In genomic region chr12:95117178-95117599, GRCh38 we compare ENCODE assay signal across 8 cellular contexts. TPM values are rescaled to one million over a fixed set of nuclear protein-coding genes. Genes with fewer than 3 reads are reported as not detected.
DNase-seq lines count a peak whose midpoint lies in the region; ATAC-seq, FAIRE-seq and TF ChIP-seq lines count a peak whose summit lies in the region.

No MANE protein-coding gene starts in this region.

- H3K4me3 Mint-ChIP-seq in T-helper 17 cell (no peak overlapping the region), astrocyte (ENCODE audit: unreplicated experiment) (peak overlapping the region; percentile 50)

- TF ChIP-seq CTCF in GM12864 (IDR thresholded peaks at IDR 0.05; ENCODE audit: low read depth, low read length, missing control alignments) (peak; percentile 45), astrocyte (IDR thresholded peaks at IDR 0.05; ENCODE audit: insufficient read depth, low read depth, low read length) (peak; percentile 76), smooth muscle cell (IDR thresholded peaks at IDR 0.05; ENCODE audit: borderline replicate concordance, insufficient read depth, poor library complexity, severe bottlenecking) (peak; percentile 85)

- H3K4me2 ChIP-seq in astrocyte (ENCODE audit: low read length) (no peak overlapping the region), smooth muscle cell (peak overlapping the region; percentile 41)

- H3K4me1 ChIP-seq in astrocyte (ENCODE audit: insufficient read depth, low read length) (peaks cover 22% of the 10 kb centered on the region), smooth muscle cell (ENCODE audit: low read depth) (no peaks in the 10 kb centered on the region)

- intact Hi-C loops in posterior vena cava (cut with DNase I) = loop anchor here (5.0 to 10.0 kb wide), 3 partner anchors 220 to 418 kb away; no protein-coding TSS in a partner anchor

- DNase-seq in GM12864 (ENCODE audit: low read depth) (peak; percentile 48), NCI-H1417 treated with DMSO at 0.1 percent for 48 hours (lab: John Stamatoyannopoulos, UW) (peak; percentile 58), T-helper 17 cell (peak; percentile 20 to 44 (median 32)), astrocyte (ENCODE audit: low read depth) (peak; percentile 46), hepatic stellate cell (ENCODE audit: low spot score) (peak; percentile 40), smooth muscle cell (lab: John Stamatoyannopoulos, UW; ENCODE audit: unreplicated experiment) (no peak), posterior vena cava (ENCODE audit: low spot score) (no peak)

- H3K9ac ChIP-seq in astrocyte (ENCODE audit: low read length) (no peak overlapping the region), smooth muscle cell (ENCODE audit: low read depth) (peak overlapping the region; percentile 43)

- H3K27me3 Mint-ChIP-seq in T-helper 17 cell = no peaks in the 10 kb centered on the region
- H3K27me3 Mint-ChIP-seq in astrocyte (ENCODE audit: low read depth, unreplicated experiment) = no peaks in the 10 kb centered on the region

- H3K9me3 Mint-ChIP-seq in astrocyte (ENCODE audit: unreplicated experiment) = no peaks in the 10 kb centered on the region

- H3K27ac ChIP-seq in astrocyte (ENCODE audit: low read depth, low read length) (no peak overlapping the region), smooth muscle cell (ENCODE audit: low read depth) (peak overlapping the region; percentile 59)

- H2AFZ ChIP-seq in astrocyte (ENCODE audit: low read depth, low read length) (no peak overlapping the region), smooth muscle cell (ENCODE audit: low read depth) (no peak overlapping the region)

- no peak overlapping the region for H3K4me3 ChIP-seq in GM12864 (ENCODE audit: low read depth, low read length)
- H3K4me3 ChIP-seq in astrocyte (ENCODE audit: insufficient read depth, low read depth, low read length) = no peak overlapping the region
- no peak overlapping the region for H3K4me3 ChIP-seq in smooth muscle cell

- H3K27ac Mint-ChIP-seq in T-helper 17 cell (peak overlapping the region; percentile 87), astrocyte (ENCODE audit: unreplicated experiment) (peak overlapping the region; percentile 26)

- peak; percentile 68 for ATAC-seq in HG02588 (IDR thresholded peaks at IDR 0.05; ENCODE audit: unreplicated experiment)
- ATAC-seq in T-helper 17 cell = peak; percentile 87

- H3K4me1 Mint-ChIP-seq in T-helper 17 cell (peaks cover 2% of the 10 kb centered on the region), astrocyte (ENCODE audit: low read depth, unreplicated experiment) (peaks cover 15% of the 10 kb centered on the region)

- H3K9me3 ChIP-seq in T-helper 17 cell (ENCODE audit: control insufficient read depth, low read length, poor library complexity, severe bottlenecking) (no peaks in the 10 kb centered on the region), astrocyte (ENCODE audit: insufficient read depth, low read depth, low read length) (no peaks in the 10 kb centered on the region), smooth muscle cell (replicated peaks; ENCODE audit: low read depth) (no peaks in the 10 kb centered on the region)

- H3K36me3 ChIP-seq in astrocyte (ENCODE audit: insufficient read depth, low read length) = peaks cover 4% of the 10 kb centered on the region
- H3K36me3 ChIP-seq in smooth muscle cell (ENCODE audit: low read depth) = no peaks in the 10 kb centered on the region

- 68% methylated on average over 2 of the region's 2 CpGs for WGBS in smooth muscle cell (ENCODE audit: low lambda C conversion rate)

- H3K27me3 ChIP-seq in astrocyte (ENCODE audit: insufficient read depth, low read length) = no peaks in the 10 kb centered on the region
- H3K27me3 ChIP-seq in smooth muscle cell (ENCODE audit: low read depth) = no peaks in the 10 kb centered on the region

- H3K79me2 ChIP-seq in astrocyte (ENCODE audit: insufficient read depth, low read length) (no peaks in the 10 kb centered on the region), smooth muscle cell (ENCODE audit: low read depth) (no peaks in the 10 kb centered on the region)

- FAIRE-seq in astrocyte (lab: Jason Lieb, UNC) = peak; percentile 66

- H3K36me3 Mint-ChIP-seq in T-helper 17 cell (ENCODE audit: low read depth) = no peaks in the 10 kb centered on the region
- H3K36me3 Mint-ChIP-seq in astrocyte (ENCODE audit: low read depth, unreplicated experiment) = peaks cover 6% of the 10 kb centered on the region

- H4K20me1 ChIP-seq in astrocyte (ENCODE audit: insufficient read depth, low read length) = no peaks in the 10 kb centered on the region
- no peaks in the 10 kb centered on the region for H4K20me1 ChIP-seq in smooth muscle cell (ENCODE audit: low read depth)

- no peaks in the 10 kb centered on the region for H3F3A ChIP-seq in smooth muscle cell (ENCODE audit: low read depth)

RNA-seq across cellular contexts. Expression of gene NR2C1, which starts 43.8 kb away (rescaled TPM):
- total RNA-seq in T-helper 17 cell = 10 to 100 TPM; 49.9 to 55.6 TPM
- 44.3 and 46.3 TPM in 2 replicates for total RNA-seq in astrocyte
- total RNA-seq in smooth muscle cell = 48.0 and 58.6 TPM in 2 replicates
- polyA plus RNA-seq in smooth muscle cell = 23.7 and 25.4 TPM in 2 replicates
- total RNA-seq in posterior vena cava = 10 to 100 TPM; 23.9 to 28.6 TPM

Comparison
In these comparisons a context has a peak if more than half of its experiments do, and no peak if none do; other contexts are left out.
1. DNase-seq: peak in GM12864 (single experiment), NCI-H1417 treated with DMSO at 0.1 percent for 48 hours (single experiment), T-helper 17 cell (3 of 3), astrocyte (single experiment) and hepatic stellate cell (single experiment); none in smooth muscle cell (single experiment) and posterior vena cava (single experiment).
2. Peak in every context shown above with its lines, with median percentiles within 50 percentile points of each other: CTCF ChIP-seq.